Comparison of ENCODE assay signal across 20 cellular contexts in the genomic region with DNA sequence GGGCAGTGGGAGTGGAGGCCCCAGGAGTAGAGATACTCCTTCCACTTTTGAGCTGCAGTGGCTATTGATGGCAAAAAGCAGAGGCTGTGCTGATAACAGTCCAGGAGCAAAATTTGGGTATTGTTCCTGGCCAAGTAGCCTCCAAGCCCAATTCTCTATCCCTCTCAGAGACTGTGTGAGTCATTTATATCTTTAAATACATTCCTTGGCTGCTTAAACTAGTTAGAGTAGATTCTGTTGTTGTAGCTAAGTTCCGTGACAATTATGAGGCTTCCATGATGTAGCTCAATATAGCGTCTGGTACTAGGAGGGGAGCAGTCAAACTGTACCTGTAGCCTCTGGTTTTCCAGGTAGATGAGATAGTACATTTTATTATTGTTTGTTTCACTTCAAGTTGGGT. TPM values are rescaled to one million over a fixed set of nuclear protein-coding genes. Genes with fewer than 3 reads are reported as not detected.
A peak's percentile ranks its signal among the peaks of the same experiment; 100 is the strongest.
DNase-seq lines count a peak whose midpoint lies in the region; ATAC-seq and TF ChIP-seq lines count a peak whose summit lies in the region.
"Had no signal": no experiment of that assay in that cellular context is flagged by ENCODE, and none has a peak within 500 bp of the region (broad histone marks: within the 10 kb centered on the region; RNA-seq: fewer than 3 reads in every experiment).

No MANE protein-coding gene starts in this region.

- H2AFZ ChIP-seq in GM23248, result no peak overlapping the region
- H2AFZ ChIP-seq in OCI-LY1 (ENCODE audit: low read length), result no peak overlapping the region

- H4K20me1 ChIP-seq in GM23248 (ENCODE audit: insufficient read depth) (no peaks in the 10 kb centered on the region), OCI-LY1 (ENCODE audit: insufficient read depth, low read length) (no peaks in the 10 kb centered on the region)

- no peaks in the 10 kb centered on the region for H3K79me2 ChIP-seq in GM23248 (ENCODE audit: insufficient read depth)
- no peaks in the 10 kb centered on the region for H3K79me2 ChIP-seq in OCI-LY1 (ENCODE audit: insufficient read depth, low read length)

- no peak overlapping the region for H3K4me2 ChIP-seq in GM23248 (ENCODE audit: unreplicated experiment)
- no peak overlapping the region for H3K4me2 ChIP-seq in OCI-LY1 (ENCODE audit: low read length)
- H3K4me2 ChIP-seq: KMS-11 had no signal

- no peaks in the 10 kb centered on the region for H3K36me3 Mint-ChIP-seq in type B pancreatic cell
- H3K36me3 Mint-ChIP-seq: CD4-positive, CD25-positive, alpha-beta regulatory T cell had no signal

- H3K4me1 ChIP-seq in GM23248 (ENCODE audit: insufficient read depth) (no peaks in the 10 kb centered on the region), OCI-LY1 (ENCODE audit: insufficient read depth, low read length, severe bottlenecking) (peaks cover 27% of the 10 kb centered on the region)
- H3K4me1 ChIP-seq: BE2C had no signal

- no peaks in the 10 kb centered on the region for H3K36me3 ChIP-seq in GM23248 (ENCODE audit: low read depth)
- H3K36me3 ChIP-seq in OCI-LY1 (ENCODE audit: insufficient read depth, low read length), result no peaks in the 10 kb centered on the region
- H3K36me3 ChIP-seq: BE2C had no signal

- H3K9me3 ChIP-seq in GM23248 (ENCODE audit: low read depth) (no peaks in the 10 kb centered on the region), OCI-LY1 (ENCODE audit: low read length) (no peaks in the 10 kb centered on the region)
- H3K9me3 ChIP-seq: BE2C had no signal

- no peak overlapping the region for H3K4me3 Mint-ChIP-seq in type B pancreatic cell

- H3K27ac ChIP-seq in GM23248 (no peak overlapping the region), OCI-LY1 (ENCODE audit: low read depth, low read length, poor library complexity, severe bottlenecking) (peak overlapping the region; percentile 26)
- H3K27ac ChIP-seq: KMS-11 had no signal

- H3K9ac ChIP-seq in GM23248 (no peak overlapping the region), OCI-LY1 (ENCODE audit: low read length) (no peak overlapping the region)
- H3K9ac ChIP-seq: KMS-11 had no signal

- H3K27ac Mint-ChIP-seq in type B pancreatic cell, result peak overlapping the region; percentile 40
- H3K27ac Mint-ChIP-seq: CD4-positive, CD25-positive, alpha-beta regulatory T cell had no signal

- no peaks in the 10 kb centered on the region for H3K27me3 Mint-ChIP-seq in type B pancreatic cell

- no peak for TF ChIP-seq CTCF in OCI-LY1 (IDR thresholded peaks at IDR 0.05; ENCODE audit: low read length)
- no peak for TF ChIP-seq CTCF in type B pancreatic cell (conservative IDR thresholded peaks at IDR 0.05)

- DNase-seq in GM23248 (peak; percentile 29), fibroblast of peridontal ligament (ENCODE audit: extremely low read depth) (peak; percentile 25), type B pancreatic cell (ENCODE audit: extremely low spot score, unreplicated experiment) (no peak), NCI-H446 (lab: John Stamatoyannopoulos, UW) (no peak), LoVo (ENCODE audit: low spot score) (no peak)
- DNase-seq: BE2C; CD4-positive, CD25-positive, alpha-beta regulatory T cell; DMS153; NCI-H1048; NCI-H1436; NCI-H1930; NCI-H226; NCI-H524 treated with DMSO at 0.1 percent for 48 hours had no signal

- ATAC-seq in GM19395 (IDR thresholded peaks at IDR 0.05; ENCODE audit: unreplicated experiment), result no peak
- ATAC-seq: GM12878, Panc1, Right ventricle myocardium inferior had no signal

- H3K4me1 Mint-ChIP-seq in type B pancreatic cell (ENCODE audit: unreplicated experiment), result no peaks in the 10 kb centered on the region

- no peaks in the 10 kb centered on the region for H3K9me3 Mint-ChIP-seq in type B pancreatic cell
- H3K9me3 Mint-ChIP-seq: CD4-positive, CD25-positive, alpha-beta regulatory T cell had no signal

- H3K9me2 ChIP-seq in GM23248 (ENCODE audit: insufficient read depth) (no peaks in the 10 kb centered on the region), OCI-LY1 (ENCODE audit: low read depth, low read length) (no peaks in the 10 kb centered on the region)

- WGBS in GM23248 (ENCODE audit: low coverage in 1 of 2, low lambda C conversion rate in 2 of 2, missing lambda C conversion rate in 2 of 2), 2 experiments, result 87 to 91% methylated on average over 2 of the region's 2 CpGs

- no peak overlapping the region for H3K4me3 ChIP-seq in GM23248
- H3K4me3 ChIP-seq in OCI-LY1 (ENCODE audit: low read depth, low read length, poor library complexity, severe bottlenecking), result no peak overlapping the region
- H3K4me3 ChIP-seq: GM12878 had no signal

- in situ Hi-C loops in GM23248 (cut with MboI), result no loop called here

- H3F3A ChIP-seq in GM23248 (ENCODE audit: insufficient read depth) (no peaks in the 10 kb centered on the region), OCI-LY1 (ENCODE audit: insufficient read depth, low read length) (no peaks in the 10 kb centered on the region)

- H3K27me3 ChIP-seq in GM23248 (replicated peaks; ENCODE audit: insufficient read depth), result no peaks in the 10 kb centered on the region
- H3K27me3 ChIP-seq in OCI-LY1 (ENCODE audit: insufficient read depth, low read length), result no peaks in the 10 kb centered on the region
- H3K27me3 ChIP-seq: BE2C had no signal

RNA-seq across cellular contexts. Expression of gene UBE2G1, which starts 19.9 kb away (rescaled TPM):
- total RNA-seq in GM23248 (2014; rRNA removed; shearing (Covaris generic)), result 37.8 and 39.2 TPM in 2 replicates
- 49.4 and 55.8 TPM in 2 replicates for polyA plus RNA-seq in GM23248 (2016; fragmentation: Nextera tagmentation; extraction: Ambion mirVana)
- 77.7 and 102 TPM in 2 replicates for total RNA-seq in type B pancreatic cell (ENCODE audit: low replicate concordance)

RNA-seq across cellular contexts. Expression of gene SPNS3, which starts 47.3 kb away (rescaled TPM):
- not detected in 2 replicates for total RNA-seq in GM23248 (2014; rRNA removed; shearing (Covaris generic))
- polyA plus RNA-seq in GM23248 (2016; fragmentation: Nextera tagmentation; extraction: Ambion mirVana), result not detected in 2 replicates
- 0.31 and 0.34 TPM in 2 replicates for total RNA-seq in type B pancreatic cell (ENCODE audit: low replicate concordance)
- polyA plus RNA-seq: AG04450 had no signal

Comparison
In these comparisons a context has a peak if more than half of its experiments do, and no peak if none do; other contexts are left out.
1. DNase-seq: peak in GM23248 (single experiment) and fibroblast of peridontal ligament (single experiment); none in type B pancreatic cell (single experiment), NCI-H446 (0 of 2) and LoVo (single experiment).